12 cellular contexts compared by ENCODE assay signal in the genomic region with DNA sequence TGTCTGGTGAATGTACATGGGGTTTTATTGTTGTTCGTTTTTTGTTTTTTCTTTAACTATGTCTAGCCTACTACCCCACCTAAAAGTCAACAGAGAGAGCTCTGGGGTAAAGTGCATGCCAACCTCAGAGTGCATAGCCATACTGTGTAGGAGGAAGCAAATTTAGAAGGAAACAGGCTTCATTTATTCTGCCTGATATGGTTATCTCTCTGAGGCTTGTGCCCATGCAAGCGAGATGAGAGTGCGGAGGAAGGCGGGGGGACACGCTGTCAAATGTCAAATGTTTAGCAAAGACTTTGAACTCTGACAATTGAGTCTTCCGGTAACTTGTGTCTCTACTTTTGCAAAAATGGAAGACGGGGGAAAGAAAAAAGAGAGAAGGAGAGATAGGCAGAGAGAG.
DNase-seq lines count a peak whose midpoint lies in the region; ATAC-seq and TF ChIP-seq lines count a peak whose summit lies in the region.
"Had no signal": no experiment of that assay in that cellular context is flagged by ENCODE, and none has a peak within 500 bp of the region (broad histone marks: within the 10 kb centered on the region; RNA-seq: fewer than 3 reads in every experiment).

No MANE protein-coding gene starts in this region.

- peak overlapping the region; percentile 71; the same call in 1 of the 2 replicates for H3K9ac ChIP-seq in KMS-11

- peak overlapping the region; percentile 83 for H3K4me3 Mint-ChIP-seq in activated CD4-positive, alpha-beta T cell treated with anti-CD3 and anti-CD28 coated beads, Interleukin-2, amount 10 ng/mL, durations not matched to agents 7 days and 5 days

- CTCF ChIA-PET in activated CD4-positive, alpha-beta T cell treated with anti-CD3 and anti-CD28 coated beads, Interleukin-2, amount 10 ng/mL, durations not matched to agents 7 days and 5 days (lab: Charles Lee): interaction anchor here (1.1 to 5.5 kb wide), 4 partner anchors 9 to 101 kb away, joined by 3 to 44 read pairs (median 10); no protein-coding TSS in a partner anchor

- DNase-seq in activated CD4-positive, alpha-beta T cell treated with anti-CD3 and anti-CD28 coated beads, Interleukin-2, amount 10 ng/mL, durations not matched to agents 7 days and 5 days: peak; percentile 75
- peak; percentile 43 for DNase-seq in effector CD4-positive, alpha-beta T cell
- peak; percentile 45 for DNase-seq in stimulated activated CD8-positive, alpha-beta memory T cell treated with anti-CD3 and anti-CD28 coated beads, Interleukin-12 subunit alpha, Interleukin-12 subunit beta, amount 100 ng/mL, for 4 hours (ENCODE audit: low read depth)
- DNase-seq in SKM-1 treated with dmso at 0.1 percent for 144 hours (lab: John Stamatoyannopoulos, UW; ENCODE audit: unreplicated experiment): no peak
- DNase-seq: OCI-M1, psoas muscle had no signal

- peaks cover 89% of the 10 kb centered on the region for H3K4me1 Mint-ChIP-seq in activated CD4-positive, alpha-beta T cell treated with anti-CD3 and anti-CD28 coated beads, Interleukin-2, amount 10 ng/mL, durations not matched to agents 7 days and 5 days

- no peaks in the 10 kb centered on the region for H4K20me1 ChIP-seq in KMS-11 (ENCODE audit: insufficient read depth)

- H3K9me3 Mint-ChIP-seq in activated CD4-positive, alpha-beta T cell treated with anti-CD3 and anti-CD28 coated beads, Interleukin-2, amount 10 ng/mL, durations not matched to agents 7 days and 5 days: peaks cover 10% of the 10 kb centered on the region

- peaks cover 2% of the 10 kb centered on the region for H3K27me3 Mint-ChIP-seq in activated CD4-positive, alpha-beta T cell treated with anti-CD3 and anti-CD28 coated beads, Interleukin-2, amount 10 ng/mL, durations not matched to agents 7 days and 5 days

- ATAC-seq in SK-N-SH treated with all-trans-retinoic acid at 6 μM for 48 hours (no peak), HG02884 (IDR thresholded peaks at IDR 0.05; ENCODE audit: unreplicated experiment) (no peak), GM18502 (IDR thresholded peaks at IDR 0.05; ENCODE audit: poor library complexity, unreplicated experiment) (no peak)
- ATAC-seq: HCT116, HepG2, psoas muscle had no signal

- POLR2A ChIA-PET in activated CD4-positive, alpha-beta T cell treated with anti-CD3 and anti-CD28 coated beads, Interleukin-2, amount 10 ng/mL, durations not matched to agents 7 days and 5 days (lab: Charles Lee): no interaction called here

- H3K79me2 ChIP-seq in KMS-11 (ENCODE audit: insufficient read depth, low read depth): no peaks in the 10 kb centered on the region

- peak overlapping the region; percentile 98 for H3K4me2 ChIP-seq in KMS-11

- H3K4me3 ChIP-seq in KMS-11 (IDR thresholded peaks at IDR 0.05; ENCODE audit: insufficient read depth, low read depth, low read length): no peak overlapping the region
- H3K4me3 ChIP-seq: psoas muscle had no signal

- H3K27ac Mint-ChIP-seq in activated CD4-positive, alpha-beta T cell treated with anti-CD3 and anti-CD28 coated beads, Interleukin-2, amount 10 ng/mL, durations not matched to agents 7 days and 5 days: peak overlapping the region; percentile 94

- H3K4me1 ChIP-seq in KMS-11 (ENCODE audit: low read depth, poor library complexity, severe bottlenecking): peaks cover 41% of the 10 kb centered on the region

- H3K36me3 ChIP-seq in KMS-11 (ENCODE audit: insufficient read depth): no peaks in the 10 kb centered on the region

- no peak overlapping the region for H2AFZ ChIP-seq in KMS-11 (ENCODE audit: low read depth)

- no peaks in the 10 kb centered on the region for H3K27me3 ChIP-seq in KMS-11 (ENCODE audit: insufficient read depth, low read depth)

- H3K27ac ChIP-seq in KMS-11: peak overlapping the region; percentile 91
- H3K27ac ChIP-seq: psoas muscle had no signal

- peaks cover 43% of the 10 kb centered on the region for H3K36me3 Mint-ChIP-seq in activated CD4-positive, alpha-beta T cell treated with anti-CD3 and anti-CD28 coated beads, Interleukin-2, amount 10 ng/mL, durations not matched to agents 7 days and 5 days (ENCODE audit: low read depth)

- no peak for TF ChIP-seq CTCF in KMS-11 (conservative IDR thresholded peaks at IDR 0.05; ENCODE audit: low read depth, low read length)

TF ChIP-seq in SK-N-SH treated with all-trans-retinoic acid at 6 μM for 48 hours, 23 proteins besides CTCF, POLR2A, EP300 and RAD21 (continues in another document):
- TF ChIP-seq OSR1 (CRISPR knock-in tag; IDR thresholded peaks at IDR 0.05) (no peak), ARNTL (CRISPR knock-in tag; IDR thresholded peaks at IDR 0.05; ENCODE audit: borderline replicate concordance, low read depth) (no peak), ZFP30 (CRISPR knock-in tag; IDR thresholded peaks at IDR 0.05) (no peak), TCF4 (CRISPR knock-in tag; IDR thresholded peaks at IDR 0.05; ENCODE audit: borderline replicate concordance) (no peak), ESRRG (CRISPR knock-in tag; IDR thresholded peaks at IDR 0.05) (no peak), PPARA (CRISPR knock-in tag; IDR thresholded peaks at IDR 0.05; ENCODE audit: borderline replicate concordance) (no peak), ZFP3 (CRISPR knock-in tag; IDR thresholded peaks at IDR 0.05) (no peak), ZNF70 (CRISPR knock-in tag; IDR thresholded peaks at IDR 0.05) (no peak), ZC3H10 (CRISPR knock-in tag; IDR thresholded peaks at IDR 0.05) (no peak), ZNF8 (CRISPR knock-in tag; IDR thresholded peaks at IDR 0.05) (no peak), CSDC2 (CRISPR knock-in tag; IDR thresholded peaks at IDR 0.05) (no peak), RARB (CRISPR knock-in tag; IDR thresholded peaks at IDR 0.05) (no peak), BACH2 (CRISPR knock-in tag; IDR thresholded peaks at IDR 0.05; ENCODE audit: borderline replicate concordance) (no peak)
- TF ChIP-seq, protein P1, sequence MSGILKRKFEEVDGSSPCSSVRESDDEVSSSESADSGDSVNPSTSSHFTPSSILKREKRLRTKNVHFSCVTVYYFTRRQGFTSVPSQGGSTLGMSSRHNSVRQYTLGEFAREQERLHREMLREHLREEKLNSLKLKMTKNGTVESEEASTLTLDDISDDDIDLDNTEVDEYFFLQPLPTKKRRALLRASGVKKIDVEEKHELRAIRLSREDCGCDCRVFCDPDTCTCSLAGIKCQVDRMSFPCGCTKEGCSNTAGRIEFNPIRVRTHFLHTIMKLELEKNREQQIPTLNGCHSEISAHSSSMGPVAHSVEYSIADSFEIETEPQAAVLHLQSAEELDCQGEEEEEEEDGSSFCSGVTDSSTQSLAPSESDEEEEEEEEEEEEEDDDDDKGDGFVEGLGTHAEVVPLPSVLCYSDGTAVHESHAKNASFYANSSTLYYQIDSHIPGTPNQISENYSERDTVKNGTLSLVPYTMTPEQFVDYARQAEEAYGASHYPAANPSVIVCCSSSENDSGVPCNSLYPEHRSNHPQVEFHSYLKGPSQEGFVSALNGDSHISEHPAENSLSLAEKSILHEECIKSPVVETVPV (CRISPR knock-in tag; IDR thresholded peaks at IDR 0.05): no peak
- TF ChIP-seq, protein P2, sequence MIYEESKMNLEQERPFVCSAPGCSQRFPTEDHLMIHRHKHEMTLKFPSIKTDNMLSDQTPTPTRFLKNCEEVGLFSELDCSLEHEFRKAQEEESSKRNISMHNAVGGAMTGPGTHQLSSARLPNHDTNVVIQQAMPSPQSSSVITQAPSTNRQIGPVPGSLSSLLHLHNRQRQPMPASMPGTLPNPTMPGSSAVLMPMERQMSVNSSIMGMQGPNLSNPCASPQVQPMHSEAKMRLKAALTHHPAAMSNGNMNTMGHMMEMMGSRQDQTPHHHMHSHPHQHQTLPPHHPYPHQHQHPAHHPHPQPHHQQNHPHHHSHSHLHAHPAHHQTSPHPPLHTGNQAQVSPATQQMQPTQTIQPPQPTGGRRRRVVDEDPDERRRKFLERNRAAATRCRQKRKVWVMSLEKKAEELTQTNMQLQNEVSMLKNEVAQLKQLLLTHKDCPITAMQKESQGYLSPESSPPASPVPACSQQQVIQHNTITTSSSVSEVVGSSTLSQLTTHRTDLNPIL (CRISPR knock-in tag; IDR thresholded peaks at IDR 0.05; ENCODE audit: low read depth): no peak
- TF ChIP-seq, protein P3, sequence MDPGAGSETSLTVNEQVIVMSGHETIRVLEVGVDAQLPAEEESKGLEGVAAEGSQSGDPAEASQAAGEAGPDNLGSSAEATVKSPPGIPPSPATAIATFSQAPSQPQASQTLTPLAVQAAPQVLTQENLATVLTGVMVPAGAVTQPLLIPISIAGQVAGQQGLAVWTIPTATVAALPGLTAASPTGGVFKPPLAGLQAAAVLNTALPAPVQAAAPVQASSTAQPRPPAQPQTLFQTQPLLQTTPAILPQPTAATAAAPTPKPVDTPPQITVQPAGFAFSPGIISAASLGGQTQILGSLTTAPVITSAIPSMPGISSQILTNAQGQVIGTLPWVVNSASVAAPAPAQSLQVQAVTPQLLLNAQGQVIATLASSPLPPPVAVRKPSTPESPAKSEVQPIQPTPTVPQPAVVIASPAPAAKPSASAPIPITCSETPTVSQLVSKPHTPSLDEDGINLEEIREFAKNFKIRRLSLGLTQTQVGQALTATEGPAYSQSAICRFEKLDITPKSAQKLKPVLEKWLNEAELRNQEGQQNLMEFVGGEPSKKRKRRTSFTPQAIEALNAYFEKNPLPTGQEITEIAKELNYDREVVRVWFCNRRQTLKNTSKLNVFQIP (CRISPR knock-in tag; IDR thresholded peaks at IDR 0.05; ENCODE audit: borderline replicate concordance, low read depth): no peak
- TF ChIP-seq, protein P4, sequence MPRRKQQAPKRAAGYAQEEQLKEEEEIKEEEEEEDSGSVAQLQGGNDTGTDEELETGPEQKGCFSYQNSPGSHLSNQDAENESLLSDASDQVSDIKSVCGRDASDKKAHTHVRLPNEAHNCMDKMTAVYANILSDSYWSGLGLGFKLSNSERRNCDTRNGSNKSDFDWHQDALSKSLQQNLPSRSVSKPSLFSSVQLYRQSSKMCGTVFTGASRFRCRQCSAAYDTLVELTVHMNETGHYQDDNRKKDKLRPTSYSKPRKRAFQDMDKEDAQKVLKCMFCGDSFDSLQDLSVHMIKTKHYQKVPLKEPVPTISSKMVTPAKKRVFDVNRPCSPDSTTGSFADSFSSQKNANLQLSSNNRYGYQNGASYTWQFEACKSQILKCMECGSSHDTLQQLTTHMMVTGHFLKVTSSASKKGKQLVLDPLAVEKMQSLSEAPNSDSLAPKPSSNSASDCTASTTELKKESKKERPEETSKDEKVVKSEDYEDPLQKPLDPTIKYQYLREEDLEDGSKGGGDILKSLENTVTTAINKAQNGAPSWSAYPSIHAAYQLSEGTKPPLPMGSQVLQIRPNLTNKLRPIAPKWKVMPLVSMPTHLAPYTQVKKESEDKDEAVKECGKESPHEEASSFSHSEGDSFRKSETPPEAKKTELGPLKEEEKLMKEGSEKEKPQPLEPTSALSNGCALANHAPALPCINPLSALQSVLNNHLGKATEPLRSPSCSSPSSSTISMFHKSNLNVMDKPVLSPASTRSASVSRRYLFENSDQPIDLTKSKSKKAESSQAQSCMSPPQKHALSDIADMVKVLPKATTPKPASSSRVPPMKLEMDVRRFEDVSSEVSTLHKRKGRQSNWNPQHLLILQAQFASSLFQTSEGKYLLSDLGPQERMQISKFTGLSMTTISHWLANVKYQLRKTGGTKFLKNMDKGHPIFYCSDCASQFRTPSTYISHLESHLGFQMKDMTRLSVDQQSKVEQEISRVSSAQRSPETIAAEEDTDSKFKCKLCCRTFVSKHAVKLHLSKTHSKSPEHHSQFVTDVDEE (CRISPR knock-in tag; IDR thresholded peaks at IDR 0.05): no peak
